Comparison of ENCODE assay signal across 8 cellular contexts in genomic region chr16:3266873-3267537, GRCh38. TPM values are rescaled to one million over a fixed set of nuclear protein-coding genes. Genes with fewer than 3 reads are reported as not detected.
A peak's percentile ranks its signal among the peaks of the same experiment; 100 is the strongest.
DNase-seq lines count a peak whose midpoint lies in the region; ATAC-seq, FAIRE-seq and TF ChIP-seq lines count a peak whose summit lies in the region.

No MANE protein-coding gene starts in this region.

- in situ Hi-C loops in ACHN (cut with HindIII; ENCODE audit: low pct_ligation_motif_present, low pct_unique_long_range_greater_than_20kb, low sequenced_read_pairs) = no loop called here

- intact Hi-C loops in pancreas (cut with DNase I) = no loop called here

- TF ChIP-seq CTCF in GM10248 (IDR thresholded peaks at IDR 0.05; ENCODE audit: control extremely low read depth, extremely low read depth, low read depth, missing control alignments) (peak; percentile 32), pancreas (IDR thresholded peaks at IDR 0.05) (peak in 3 of 4 donors; percentile 11 to 21 (median 21))

- no peak overlapping the region for H3K27ac ChIP-seq in pancreas

- POLR2A ChIA-PET in GM10248 (lab: Yijun Ruan, JAX) = no interaction called here

- no peaks in the 10 kb centered on the region for H3K36me3 ChIP-seq in pancreas

- CTCF ChIA-PET in GM10248 (lab: Yijun Ruan, JAX) = interaction anchor here (0.9 to 2.9 kb wide), 11 partner anchors 10 to 234 kb away, joined by 3 to 11 read pairs (median 4); partner anchors contain the start of genes CLUAP1, TIGD7, ZNF263 and ZNF75A

- no peak overlapping the region for H3K4me3 ChIP-seq in pancreas

- no peaks in the 10 kb centered on the region for H3K9me3 ChIP-seq in pancreas

- FAIRE-seq in pancreas (lab: Jason Lieb, UNC) = no peak

- peaks cover 0 to 6% (median 3%) of the 10 kb centered on the region in 3 donors for H3K4me1 ChIP-seq in pancreas

- H3K27me3 ChIP-seq in pancreas = no peaks in the 10 kb centered on the region

- 65 to 82% methylated on average over 5 of the region's 5 CpGs for WGBS in pancreas, 2 donors

- ATAC-seq in pancreas (no peak), HG03521 (IDR thresholded peaks at IDR 0.05; ENCODE audit: unreplicated experiment) (no peak), HG02678 (IDR thresholded peaks at IDR 0.05; ENCODE audit: unreplicated experiment) (no peak)

- DNase-seq in ACHN = peak; percentile 35
- DNase-seq in GM10248 (ENCODE audit: extremely low spot score) = no peak
- DNase-seq in NCI-H82 (lab: John Stamatoyannopoulos, UW) = peak; percentile 52
- DNase-seq in dermis microvascular lymphatic vessel endothelial cell (ENCODE audit: low read depth in 2 of 2) = peak; percentile 47 to 55
- peak in 1 of 6 donors; percentile 31 for DNase-seq in pancreas
- DNase-seq in activated CD8-positive, alpha-beta memory T cell treated with anti-CD3 and anti-CD28 coated beads for 24 hours = no peak

RNA-seq across cellular contexts. Expression of gene MEFV, which starts 10.6 kb away (rescaled TPM):
- total RNA-seq in dermis microvascular lymphatic vessel endothelial cell (under 0.01 TPM in 1 of 2 replicates, not detected in the other), pancreas (1 to 10 TPM in 1 of 6 donors, under 1 TPM in 4, not detected in 1; 0.20 to 1.1 (median 0.78) TPM)
- polyA plus RNA-seq in pancreas = under 1 TPM; 0.05 to 0.23 TPM

RNA-seq across cellular contexts. Expression of gene ZNF263, which starts 16.3 kb away (rescaled TPM):
- total RNA-seq in dermis microvascular lymphatic vessel endothelial cell = 31.2 and 46.8 TPM in 2 replicates
- 10 to 100 TPM in 4 of 6 donors, 1 to 10 TPM in 2; 9.2 to 15.4 (median 10.9) TPM for total RNA-seq in pancreas
- polyA plus RNA-seq in pancreas = 10 to 100 TPM; 10.6 to 20.8 TPM

RNA-seq across cellular contexts. Expression of gene ZNF200, which starts 32.0 kb away (rescaled TPM):
- total RNA-seq in dermis microvascular lymphatic vessel endothelial cell (8.2 and 9.4 TPM in 2 replicates), pancreas (1 to 10 TPM; 1.5 to 3.7 (median 2.2) TPM)
- 1 to 10 TPM; 2.9 to 3.5 TPM for polyA plus RNA-seq in pancreas

RNA-seq across cellular contexts. Expression of gene TIGD7, which starts 38.2 kb away (rescaled TPM):
- total RNA-seq in dermis microvascular lymphatic vessel endothelial cell = 2.8 and 2.9 TPM in 2 replicates
- 1 to 10 TPM; 1.3 to 3.6 (median 2.4) TPM for total RNA-seq in pancreas
- polyA plus RNA-seq in pancreas = 1 to 10 TPM; 1.9 to 3.3 TPM

RNA-seq across cellular contexts. Expression of gene ZNF75A, which starts 38.3 kb away (rescaled TPM):
- total RNA-seq in dermis microvascular lymphatic vessel endothelial cell (10.1 and 13.7 TPM in 2 replicates), pancreas (10 to 100 TPM in 4 of 6 donors, 1 to 10 TPM in 2; 6.7 to 17.1 (median 10.6) TPM)
- 10 to 100 TPM; 18.2 to 27.5 TPM for polyA plus RNA-seq in pancreas

Comparison
In these comparisons a context has a peak if more than half of its experiments do, and no peak if none do; other contexts are left out.
1. DNase-seq: peak in ACHN (single experiment), NCI-H82 (single experiment) and dermis microvascular lymphatic vessel endothelial cell (2 of 2); none in GM10248 (single experiment) and activated CD8-positive, alpha-beta memory T cell treated with anti-CD3 and anti-CD28 coated beads for 24 hours (single experiment).